ENCODE assay signal across 8 cellular contexts in the genomic region with DNA sequence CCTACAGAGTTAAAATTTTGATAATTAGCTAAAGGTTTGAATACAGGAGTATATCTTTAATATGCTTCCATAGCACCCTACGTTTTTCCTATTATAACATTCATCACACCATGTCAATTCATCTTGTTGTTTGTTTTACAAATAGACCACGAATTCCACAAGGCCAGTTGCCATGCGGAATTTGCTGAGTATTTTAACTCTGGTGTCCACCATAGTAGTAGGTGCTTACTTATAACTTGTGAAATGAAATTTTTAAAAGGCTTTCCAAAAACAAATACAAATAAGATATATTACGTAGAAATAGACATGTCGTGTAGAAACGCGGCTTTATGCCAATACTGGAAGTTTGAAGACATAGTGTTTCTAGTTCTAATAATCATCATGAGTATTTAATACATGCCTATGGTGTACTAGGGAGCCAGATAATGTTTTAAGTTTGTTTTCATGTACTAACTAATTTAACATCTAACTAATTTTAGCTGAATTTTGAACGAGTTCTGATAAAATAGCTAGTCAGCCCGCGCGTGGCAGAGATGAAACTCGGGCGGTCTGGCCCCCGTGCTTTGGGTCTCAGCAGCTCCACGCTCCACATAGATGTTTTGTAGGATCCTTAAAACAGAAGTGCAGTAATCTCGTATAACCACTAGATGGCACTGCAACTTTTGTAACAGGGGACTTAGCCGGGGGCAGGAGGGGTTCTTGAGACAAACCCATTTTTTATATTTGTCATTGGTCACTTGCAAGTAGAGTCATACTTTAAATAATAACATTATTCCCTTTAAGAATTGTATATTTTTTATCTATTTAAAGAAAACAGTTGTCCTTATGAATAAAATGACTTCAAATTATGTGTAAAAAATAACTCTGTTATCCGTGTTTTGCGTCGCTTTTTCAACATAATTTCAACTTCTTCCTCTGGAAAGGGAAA. TPM values are rescaled to one million over a fixed set of nuclear protein-coding genes. Genes with fewer than 3 reads are reported as not detected.
DNase-seq lines count a peak whose midpoint lies in the region; ATAC-seq and TF ChIP-seq lines count a peak whose summit lies in the region.

No MANE protein-coding gene starts in this region.

- no peak overlapping the region for H3K27ac ChIP-seq in CD4-positive, alpha-beta T cell (ENCODE audit: low read depth, low read length)

- TF ChIP-seq CTCF in CD4-positive, alpha-beta T cell (IDR thresholded peaks at IDR 0.05), result peak; percentile 86
- peak; percentile 94 for TF ChIP-seq CTCF in nephron progenitor cell (IDR thresholded peaks at IDR 0.05)

- peak overlapping the region; percentile 63 for H3K4me3 Mint-ChIP-seq in CD4-positive, alpha-beta T cell
- H3K4me3 Mint-ChIP-seq in nephron progenitor cell, result peak overlapping the region; percentile 41

- peak; percentile 48 for ATAC-seq in CD4-positive, alpha-beta T cell (ENCODE audit: poor library complexity)

- H3K27me3 ChIP-seq in CD4-positive, alpha-beta T cell (ENCODE audit: control insufficient read depth, insufficient read depth, low read length), result no peaks in the 10 kb centered on the region

- H3K27ac Mint-ChIP-seq in CD4-positive, alpha-beta T cell, result peak overlapping the region; percentile 80
- H3K27ac Mint-ChIP-seq in nephron progenitor cell, result no peak overlapping the region

- H3K36me3 Mint-ChIP-seq in CD4-positive, alpha-beta T cell (ENCODE audit: low read depth), result peaks cover 40% of the 10 kb centered on the region
- H3K36me3 Mint-ChIP-seq in nephron progenitor cell (ENCODE audit: low read depth), result no peaks in the 10 kb centered on the region

- CTCF ChIA-PET in CD4-positive, alpha-beta T cell (lab: Charles Lee), result interaction anchor here (0.7 to 11.8 kb wide), 35 partner anchors 9 to 403 kb away, joined by 3 to 185 read pairs (median 4); a partner anchor contains a TSS

- H3K4me1 Mint-ChIP-seq in CD4-positive, alpha-beta T cell (ENCODE audit: low read depth), result peaks cover 54% of the 10 kb centered on the region
- no peaks in the 10 kb centered on the region for H3K4me1 Mint-ChIP-seq in nephron progenitor cell

- no peaks in the 10 kb centered on the region for H3K27me3 Mint-ChIP-seq in CD4-positive, alpha-beta T cell
- H3K27me3 Mint-ChIP-seq in nephron progenitor cell (ENCODE audit: low read depth, poor library complexity), result peaks cover 4% of the 10 kb centered on the region

- intact Hi-C loops in CD4-positive, alpha-beta T cell (cut with DNase I, micrococcal nuclease), result loop anchor here (1.0 to 5.0 kb wide), 5 partner anchors 48 to 442 kb away; a partner anchor contains a TSS

- peak in 9 of 10 experiments; percentile 13 to 48 (median 37) for DNase-seq in CD4-positive, alpha-beta T cell
- DNase-seq in HT-29 (ENCODE audit: low spot score), result peak; percentile 63
- DNase-seq in NOMO-1 (lab: John Stamatoyannopoulos, UW; ENCODE audit: unreplicated experiment in 2 of 2), result peak; percentile 69 to 89
- peak; percentile 73 for DNase-seq in activated T-cell treated with anti-CD3 and anti-CD28 coated beads, Interleukin-2, amount 50 U/mL, for 1 hour
- peak; percentile 67 for DNase-seq in fibroblast of peridontal ligament (ENCODE audit: extremely low read depth)
- DNase-seq in nephron progenitor cell, result peak; percentile 48
- no peak for DNase-seq in mesenteric fat pad (ENCODE audit: low spot score)

- peak; percentile 17 for TF ChIP-seq POLR2A in GM19099 (IDR thresholded peaks at IDR 0.05; ENCODE audit: extremely low read depth, insufficient read length, low read depth)

- POLR2A ChIA-PET in CD4-positive, alpha-beta T cell (lab: Charles Lee), result interaction anchor here (0.8 to 6.2 kb wide), 18 partner anchors 8 to 116 kb away, joined by 3 to 116 read pairs (median 6); a partner anchor contains a TSS

- no peaks in the 10 kb centered on the region for H3K9me3 Mint-ChIP-seq in CD4-positive, alpha-beta T cell
- no peaks in the 10 kb centered on the region for H3K9me3 Mint-ChIP-seq in nephron progenitor cell

- no peaks in the 10 kb centered on the region for H3K9me3 ChIP-seq in CD4-positive, alpha-beta T cell (ENCODE audit: control insufficient read depth, low read length)

RNA-seq across cellular contexts. Expression of a gene that starts 10.2 kb away (rescaled TPM):
- 100 to 1,000 TPM; 631 to 659 TPM for total RNA-seq in CD4-positive, alpha-beta T cell
- total RNA-seq in HT-29 (2014; rRNA removed; shearing (Covaris generic)), result not detected in 2 replicates
- 11.9 TPM for total RNA-seq in mesenteric fat pad

RNA-seq across cellular contexts. Expression of a gene that starts 17.6 kb away (rescaled TPM):
- 1 to 10 TPM in 1 of 2 experiments, under 1 TPM in 1; 0.44 to 1.7 TPM for total RNA-seq in CD4-positive, alpha-beta T cell
- total RNA-seq in HT-29 (2014; rRNA removed; shearing (Covaris generic)), result not detected in 2 replicates
- total RNA-seq in mesenteric fat pad, result not detected

Comparison
In these comparisons a context has a peak if more than half of its experiments do, and no peak if none do; other contexts are left out.
1. RNA of a gene that starts 10.2 kb away (total RNA-seq): 631 to 659 TPM in CD4-positive, alpha-beta T cell; 11.9 TPM in mesenteric fat pad (single experiment) and not detected in HT-29; every median in the first group is over 10 times any median in the second.